Comparison of ENCODE assay signal across 29 cellular contexts in genomic region chr3:53024315-53024714, GRCh38.
"Had no signal": no experiment of that assay in that cellular context is flagged by ENCODE, and none has a peak within 500 bp of the region (broad histone marks: within the 10 kb centered on the region; RNA-seq: fewer than 3 reads in every experiment).

No MANE protein-coding gene starts in this region.

- DNase-seq: hypothalamus; immature natural killer cell; kidney; left colon; left lung; lower lobe of right lung; mammary epithelial cell; mesenchymal stem cell; naive thymus-derived CD8-positive, alpha-beta T cell; occipital lobe; ovary; retina; right cardiac atrium; small intestine; spleen; stimulated activated CD4-positive, alpha-beta T cell treated with anti-CD3 and anti-CD28 coated beads, Interleukin-4, amount 100 ng/mL, for 24 hours; stimulated activated naive CD4-positive, alpha-beta T cell; tibial artery; trophoblast cell; upper lobe of right lung had no signal

- ATAC-seq: left colon; left lung; lower lobe of right lung; naive thymus-derived CD8-positive, alpha-beta T cell; right cardiac atrium; sciatic nerve; stimulated activated effector memory CD8-positive, alpha-beta T cell treated with anti-CD3 and anti-CD28 coated beads, Interleukin-12 subunit alpha, Interleukin-12 subunit beta, amount 100 ng/mL, for 72 hours; upper lobe of right lung had no signal

- H3K27me3 Mint-ChIP-seq: naive thymus-derived CD8-positive, alpha-beta T cell; progenitor cell of endocrine pancreas; stimulated activated naive CD8-positive, alpha-beta T cell treated with anti-CD3 and anti-CD28 coated beads, Interleukin-15, Interleukin-2, amounts not matched to agents 100 ng/mL and 50 ng/mL, for 24 hours had no signal

- H3K4me1 ChIP-seq: left lung, lower lobe of right lung, suprapubic skin, tibial artery, upper lobe of right lung had no signal

- H3K36me3 ChIP-seq: left lung, lower lobe of right lung, neutrophil, ovary, spleen, suprapubic skin, thoracic aorta, tibial artery, upper lobe of right lung had no signal

- H3K4me3 ChIP-seq: left lung, lower lobe of right lung, ovary, spleen, suprapubic skin, thoracic aorta, tibial artery, upper lobe of right lung had no signal

- H3K4me1 Mint-ChIP-seq: nephron had no signal

- H3K36me3 Mint-ChIP-seq: immature natural killer cell; stimulated activated effector memory CD8-positive, alpha-beta T cell treated with anti-CD3 and anti-CD28 coated beads, Interleukin-12 subunit alpha, Interleukin-12 subunit beta, amount 100 ng/mL, for 72 hours had no signal

- H3K27me3 ChIP-seq: left lung, neutrophil, ovary, suprapubic skin, tibial artery, upper lobe of right lung had no signal

- H3K9me3 ChIP-seq: left lung, lower lobe of right lung, neutrophil, ovary, spleen, suprapubic skin, thoracic aorta, tibial artery, upper lobe of right lung had no signal

- H3K4me3 Mint-ChIP-seq: immature natural killer cell; nephron; neural crest cell; stimulated activated effector memory CD8-positive, alpha-beta T cell treated with anti-CD3 and anti-CD28 coated beads, Interleukin-12 subunit alpha, Interleukin-12 subunit beta, amount 100 ng/mL, for 72 hours; stimulated activated naive CD8-positive, alpha-beta T cell treated with anti-CD3 and anti-CD28 coated beads, Interleukin-15, Interleukin-2, amounts not matched to agents 100 ng/mL and 50 ng/mL, for 24 hours had no signal

- H3K27ac Mint-ChIP-seq: immature natural killer cell; nephron; progenitor cell of endocrine pancreas; stimulated activated effector memory CD8-positive, alpha-beta T cell treated with anti-CD3 and anti-CD28 coated beads, Interleukin-12 subunit alpha, Interleukin-12 subunit beta, amount 100 ng/mL, for 72 hours; stimulated activated naive CD8-positive, alpha-beta T cell treated with anti-CD3 and anti-CD28 coated beads, Interleukin-15, Interleukin-2, amounts not matched to agents 100 ng/mL and 50 ng/mL, for 24 hours had no signal

- H3K9me3 Mint-ChIP-seq: immature natural killer cell; naive thymus-derived CD8-positive, alpha-beta T cell; neural crest cell; stimulated activated effector memory CD8-positive, alpha-beta T cell treated with anti-CD3 and anti-CD28 coated beads, Interleukin-12 subunit alpha, Interleukin-12 subunit beta, amount 100 ng/mL, for 72 hours; stimulated activated naive CD8-positive, alpha-beta T cell treated with anti-CD3 and anti-CD28 coated beads, Interleukin-15, Interleukin-2, amounts not matched to agents 100 ng/mL and 50 ng/mL, for 24 hours had no signal

- H3K27ac ChIP-seq: left lung, lower lobe of right lung, neutrophil, ovary, suprapubic skin, thoracic aorta, tibial artery, upper lobe of right lung had no signal
